Comparison of ENCODE assay signal across 1 cellular context in genomic region chr3:141395005-141395589, GRCh38.
TF ChIP-seq lines count a peak whose summit lies in the region.

No MANE protein-coding gene starts in this region.

TF ChIP-seq in GM12878, 131 proteins besides CTCF, POLR2A, EP300 and RAD21 (continued from another document):
- peak; percentile 81 for TF ChIP-seq ZNF592 (IDR thresholded peaks at IDR 0.05)
- TF ChIP-seq ZBTB11 (CRISPR knock-in tag; IDR thresholded peaks at IDR 0.05) = peak; percentile 42; the same call in 1 of the 2 replicates
- no peak for TF ChIP-seq PKNOX1 (IDR thresholded peaks at IDR 0.05)
- TF ChIP-seq PRDM15 (CRISPR knock-in tag; IDR thresholded peaks at IDR 0.05) = 0 out of 2 replicates have a peak, but pooled peaks have one; percentile 58
- TF ChIP-seq ZBTB4 (CRISPR knock-in tag; IDR thresholded peaks at IDR 0.05) = peak; percentile 36; the same call in 1 of the 2 replicates
- TF ChIP-seq REST (IDR thresholded peaks at IDR 0.05; ENCODE audit: low read depth, low read length) = no peak
- TF ChIP-seq ATF2 (IDR thresholded peaks at IDR 0.05; ENCODE audit: low read length) = no peak
- peak; percentile 74 for TF ChIP-seq ZNF687 (IDR thresholded peaks at IDR 0.05)
